In genomic region chr5:131259326-131259725, GRCh38 we compare ENCODE assay signal across 21 cellular contexts. TPM values are rescaled to one million over a fixed set of nuclear protein-coding genes. Genes with fewer than 3 reads are reported as not detected.
DNase-seq lines count a peak whose midpoint lies in the region; ATAC-seq and TF ChIP-seq lines count a peak whose summit lies in the region.
"Had no signal": no experiment of that assay in that cellular context is flagged by ENCODE, and none has a peak within 500 bp of the region (broad histone marks: within the 10 kb centered on the region; RNA-seq: fewer than 3 reads in every experiment).

No MANE protein-coding gene starts in this region.

- no peak overlapping the region for H3K4me3 ChIP-seq in OCI-LY3 (ENCODE audit: low read length)
- H3K4me3 ChIP-seq: BLaER1 treated with 17β-estradiol and CSF1 and Interleukin-3, amounts not matched to agents 10 nM and 100 nM; smooth muscle cell; upper lobe of right lung had no signal

- no peak for TF ChIP-seq CTCF in OCI-LY3 (IDR thresholded peaks at IDR 0.05; ENCODE audit: low read depth, low read length)

- peaks cover 36% of the 10 kb centered on the region for H3K36me3 ChIP-seq in OCI-LY3 (replicated peaks; ENCODE audit: low read depth, low read length)
- H3K36me3 ChIP-seq: upper lobe of right lung had no signal

- H3K27me3 ChIP-seq in OCI-LY3 (ENCODE audit: low read depth, low read length): no peaks in the 10 kb centered on the region
- H3K27me3 ChIP-seq: BLaER1 treated with 17β-estradiol and CSF1 and Interleukin-3, amounts not matched to agents 10 nM and 100 nM; foreskin keratinocyte; upper lobe of right lung had no signal

- H3K79me2 ChIP-seq in OCI-LY3 (ENCODE audit: low read length): peaks cover 88% of the 10 kb centered on the region

- no peak overlapping the region for H3K9ac ChIP-seq in OCI-LY3 (ENCODE audit: low read length)
- H3K9ac ChIP-seq: BLaER1 treated with 17β-estradiol and CSF1 and Interleukin-3, amounts not matched to agents 10 nM and 100 nM had no signal

- H4K20me1 ChIP-seq in OCI-LY3 (ENCODE audit: insufficient read depth, low read length): peaks cover 15% of the 10 kb centered on the region
- H4K20me1 ChIP-seq: BLaER1 treated with 17β-estradiol and CSF1 and Interleukin-3, amounts not matched to agents 10 nM and 100 nM had no signal

- H3K36me3 Mint-ChIP-seq in T-helper 1 cell treated with Interleukin-12 subunit alpha and Interleukin-12 subunit beta and Interleukin-4 antibody, amounts not matched to agents 30 μg/mL and 1 μg/mL, for 36 hours (ENCODE audit: low read depth): peaks cover 31% of the 10 kb centered on the region
- peaks cover 25% of the 10 kb centered on the region for H3K36me3 Mint-ChIP-seq in activated naive CD8-positive, alpha-beta T cell treated with anti-CD3 and anti-CD28 coated beads, Interleukin-2, amount 50 U/mL, for 24 hours (ENCODE audit: low read depth)
- H3K36me3 Mint-ChIP-seq in natural killer cell treated with Interleukin-12 subunit alpha and Interleukin-12 subunit beta and Interleukin-15 and Interleukin-18, amount 100 ng/mL, for 72 hours: no peaks in the 10 kb centered on the region
- H3K36me3 Mint-ChIP-seq: IgD-negative memory B cell had no signal

- no peaks in the 10 kb centered on the region for H3K9me3 ChIP-seq in OCI-LY3 (ENCODE audit: insufficient read depth, low read length)
- H3K9me3 ChIP-seq: upper lobe of right lung had no signal

- peak overlapping the region; percentile 45 for H3K4me3 Mint-ChIP-seq in T-helper 1 cell treated with Interleukin-12 subunit alpha and Interleukin-12 subunit beta and Interleukin-4 antibody, amounts not matched to agents 30 μg/mL and 1 μg/mL, for 36 hours
- H3K4me3 Mint-ChIP-seq in activated naive CD8-positive, alpha-beta T cell treated with anti-CD3 and anti-CD28 coated beads, Interleukin-2, amount 50 U/mL, for 24 hours: no peak overlapping the region
- peak overlapping the region; percentile 84 for H3K4me3 Mint-ChIP-seq in natural killer cell treated with Interleukin-12 subunit alpha and Interleukin-12 subunit beta and Interleukin-15 and Interleukin-18, amount 100 ng/mL, for 72 hours

- peak overlapping the region; percentile 65 for H3K27ac Mint-ChIP-seq in T-helper 1 cell treated with Interleukin-12 subunit alpha and Interleukin-12 subunit beta and Interleukin-4 antibody, amounts not matched to agents 30 μg/mL and 1 μg/mL, for 36 hours
- H3K27ac Mint-ChIP-seq in activated naive CD8-positive, alpha-beta T cell treated with anti-CD3 and anti-CD28 coated beads, Interleukin-2, amount 50 U/mL, for 24 hours: peak overlapping the region; percentile 35
- H3K27ac Mint-ChIP-seq in natural killer cell treated with Interleukin-12 subunit alpha and Interleukin-12 subunit beta and Interleukin-15 and Interleukin-18, amount 100 ng/mL, for 72 hours: peak overlapping the region; percentile 88 to 96

- no peak for ATAC-seq in activated naive CD8-positive, alpha-beta T cell treated with anti-CD3 and anti-CD28 coated beads, Interleukin-2, amount 50 U/mL, for 24 hours
- no peak for ATAC-seq in natural killer cell treated with Interleukin-12 subunit alpha and Interleukin-12 subunit beta and Interleukin-15 and Interleukin-18, amount 100 ng/mL, for 72 hours
- ATAC-seq: activated CD4-positive, CD25-positive, alpha-beta regulatory T cell treated with anti-CD3 and anti-CD28 coated beads, Interleukin-2, amount 50 U/mL, for 24 hours; upper lobe of right lung had no signal

- no peaks in the 10 kb centered on the region for H3K27me3 Mint-ChIP-seq in T-helper 1 cell treated with Interleukin-12 subunit alpha and Interleukin-12 subunit beta and Interleukin-4 antibody, amounts not matched to agents 30 μg/mL and 1 μg/mL, for 36 hours (ENCODE audit: low read depth)
- H3K27me3 Mint-ChIP-seq in activated naive CD8-positive, alpha-beta T cell treated with anti-CD3 and anti-CD28 coated beads, Interleukin-2, amount 50 U/mL, for 24 hours: no peaks in the 10 kb centered on the region
- no peaks in the 10 kb centered on the region for H3K27me3 Mint-ChIP-seq in natural killer cell treated with Interleukin-12 subunit alpha and Interleukin-12 subunit beta and Interleukin-15 and Interleukin-18, amount 100 ng/mL, for 72 hours
- H3K27me3 Mint-ChIP-seq: IgD-negative memory B cell had no signal

- peak overlapping the region; percentile 85; the same call in 1 of the 2 replicates for H3K4me2 ChIP-seq in OCI-LY3 (ENCODE audit: low read length)
- H3K4me2 ChIP-seq: smooth muscle cell had no signal

- peaks cover 48% of the 10 kb centered on the region for H3K4me1 Mint-ChIP-seq in T-helper 1 cell treated with Interleukin-12 subunit alpha and Interleukin-12 subunit beta and Interleukin-4 antibody, amounts not matched to agents 30 μg/mL and 1 μg/mL, for 36 hours (ENCODE audit: low read depth)
- peaks cover 76% of the 10 kb centered on the region for H3K4me1 Mint-ChIP-seq in activated naive CD8-positive, alpha-beta T cell treated with anti-CD3 and anti-CD28 coated beads, Interleukin-2, amount 50 U/mL, for 24 hours
- peaks cover 41 to 55% of the 10 kb centered on the region in 2 donors for H3K4me1 Mint-ChIP-seq in natural killer cell treated with Interleukin-12 subunit alpha and Interleukin-12 subunit beta and Interleukin-15 and Interleukin-18, amount 100 ng/mL, for 72 hours (ENCODE audit: low read depth in 2 of 2)

- DNase-seq in T-helper 1 cell (no peak), NOMO-1 treated with DMSO at 0.1 percent for 48 hours (lab: John Stamatoyannopoulos, UW; ENCODE audit: unreplicated experiment) (no peak), DMS114 treated with DMSO at 0.1 percent for 48 hours (lab: John Stamatoyannopoulos, UW; ENCODE audit: unreplicated experiment) (no peak), HCEC 1CT (no peak)
- no peak for DNase-seq in activated naive CD8-positive, alpha-beta T cell treated with anti-CD3 and anti-CD28 coated beads, Interleukin-2, amount 50 U/mL, for 24 hours
- no peak for DNase-seq in natural killer cell treated with Interleukin-12 subunit alpha and Interleukin-12 subunit beta and Interleukin-15 and Interleukin-18, amount 100 ng/mL, for 72 hours (ENCODE audit: low spot score)
- DNase-seq: activated T-cell treated with anti-CD3 and anti-CD28 coated beads, Interleukin-2, amount 50 U/mL, for 48 hours; anterior cingulate cortex; DMS79; NCI-H2107; stimulated activated naive CD4-positive, alpha-beta T cell treated with Interleukin-2 at 50 U/mL for 16 hours; SW 1271; upper lobe of right lung had no signal

- no peak overlapping the region for H3K27ac ChIP-seq in OCI-LY3 (ENCODE audit: low read length)
- H3K27ac ChIP-seq: 22Rv1, foreskin keratinocyte, upper lobe of right lung had no signal

- H2AFZ ChIP-seq in OCI-LY3 (ENCODE audit: low read depth, low read length): no peak overlapping the region

- no peaks in the 10 kb centered on the region for H3K9me3 Mint-ChIP-seq in T-helper 1 cell treated with Interleukin-12 subunit alpha and Interleukin-12 subunit beta and Interleukin-4 antibody, amounts not matched to agents 30 μg/mL and 1 μg/mL, for 36 hours
- no peaks in the 10 kb centered on the region for H3K9me3 Mint-ChIP-seq in activated naive CD8-positive, alpha-beta T cell treated with anti-CD3 and anti-CD28 coated beads, Interleukin-2, amount 50 U/mL, for 24 hours
- H3K9me3 Mint-ChIP-seq in natural killer cell treated with Interleukin-12 subunit alpha and Interleukin-12 subunit beta and Interleukin-15 and Interleukin-18, amount 100 ng/mL, for 72 hours: no peaks in the 10 kb centered on the region
- H3K9me3 Mint-ChIP-seq: IgD-negative memory B cell had no signal

- peaks cover 66% of the 10 kb centered on the region for H3K4me1 ChIP-seq in OCI-LY3 (ENCODE audit: low read length)
- H3K4me1 ChIP-seq: upper lobe of right lung had no signal

RNA-seq across cellular contexts. Expression of gene CDC42SE2, which starts 4.5 kb away (rescaled TPM):
- total RNA-seq in natural killer cell treated with Interleukin-12 subunit alpha and Interleukin-12 subunit beta and Interleukin-15 and Interleukin-18, amount 100 ng/mL, for 72 hours: 100 to 1,000 TPM in 1 of 2 donors, 10 to 100 TPM in 1; 78.2 to 120 TPM

Comparison
In these comparisons a context has a peak if more than half of its experiments do, and no peak if none do; other contexts are left out.
1. H3K27ac Mint-ChIP-seq: peak in every context shown above with its lines; median percentile 92 in natural killer cell treated with Interleukin-12 subunit alpha and Interleukin-12 subunit beta and Interleukin-15 and Interleukin-18, amount 100 ng/mL, for 72 hours; 65 in T-helper 1 cell treated with Interleukin-12 subunit alpha and Interleukin-12 subunit beta and Interleukin-4 antibody, amounts not matched to agents 30 μg/mL and 1 μg/mL, for 36 hours; 35 in activated naive CD8-positive, alpha-beta T cell treated with anti-CD3 and anti-CD28 coated beads, Interleukin-2, amount 50 U/mL, for 24 hours.